ENCODE assay signal across 8 cellular contexts in genomic region chr1:43367904-43368645, GRCh38. TPM values are rescaled to one million over a fixed set of nuclear protein-coding genes. Genes with fewer than 3 reads are reported as not detected.
DNase-seq lines count a peak whose midpoint lies in the region; ATAC-seq and TF ChIP-seq lines count a peak whose summit lies in the region.

TSS of gene ELOVL1 (minus strand) at chr1:43368011. CDS start at chr1:43365609, 2,402 bp downstream.

- peak within 1 kb of the TSS; percentile 92 for H3K27ac ChIP-seq in HEK293 (ENCODE audit: extremely low read depth, low read depth, low read length)
- H3K27ac ChIP-seq in temporal lobe (ENCODE audit: low read depth, low read length) = peak within 1 kb of the TSS; percentile 92

- H3K4me3 ChIP-seq in HEK293 (ENCODE audit: low read depth, low read length) = peak within 1 kb of the TSS; percentile 53

- no peaks in the 10 kb centered on the region for H3K9me3 Mint-ChIP-seq in activated naive CD4-positive, alpha-beta T cell treated with anti-CD3 and anti-CD28 coated beads for 36 hours

- ATAC-seq in omental fat pad (ENCODE audit: low FRiP score) = peak; percentile 90

- POLR2A ChIA-PET in HEK293 (lab: Yijun Ruan, JAX) = interaction anchor here (0.8 to 2.7 kb wide), 10 partner anchors 10 to 79 kb away, joined by 3 to 34 read pairs (median 4); partner anchors contain the start of genes CDC20, MED8 and SZT2

- H3K36me3 Mint-ChIP-seq in activated naive CD4-positive, alpha-beta T cell treated with anti-CD3 and anti-CD28 coated beads for 36 hours (ENCODE audit: low read depth) = peaks cover 24% of the 10 kb centered on the region

- TF ChIP-seq CTCF in HEK293 (tag by site-specific recombination; IDR thresholded peaks at IDR 0.05) (peak; percentile 94), omental fat pad (IDR thresholded peaks at IDR 0.05) (no peak)

- peaks cover 8% of the 10 kb centered on the region; the same call in 1 of the 2 replicates for H3K4me1 ChIP-seq in HEK293 (ENCODE audit: control insufficient read depth, insufficient read depth, low read length)

- H3K27ac Mint-ChIP-seq in activated naive CD4-positive, alpha-beta T cell treated with anti-CD3 and anti-CD28 coated beads for 36 hours = peak within 1 kb of the TSS; percentile 87

- DNase-seq in GM04503 (ENCODE audit: low read depth) (peak; percentile 49), NAMALWA (ENCODE audit: low spot score) (peak; percentile 91), SK-MEL-5 (ENCODE audit: low read depth, low spot score) (peak; percentile 81), germinal center (ENCODE audit: low spot score) (peak; percentile 96), omental fat pad (ENCODE audit: low spot score) (peak; percentile 70)
- peak; percentile 91 for DNase-seq in activated naive CD4-positive, alpha-beta T cell treated with anti-CD3 and anti-CD28 coated beads for 36 hours

- CTCF ChIA-PET in HEK293 (lab: Yijun Ruan, JAX) = interaction anchor here (0.6 to 1.6 kb wide), 9 partner anchors 9 to 1510 kb away, joined by 3 to 8 read pairs (median 3); partner anchors contain the start of gene CDC20
- CTCF ChIA-PET in activated naive CD4-positive, alpha-beta T cell treated with anti-CD3 and anti-CD28 coated beads for 36 hours (lab: Charles Lee) = interaction anchor here (1.3 to 2.1 kb wide), 4 partner anchors 9 to 141 kb away, joined by 4 to 12 read pairs (median 5); partner anchors contain the start of gene CDC20

- in situ Hi-C loops in SK-MEL-5 (cut with HindIII; ENCODE audit: low pct_unique_long_range_greater_than_20kb, low sequenced_read_pairs) = no loop called here

- H3K9me3 ChIP-seq in HEK293 (ENCODE audit: control insufficient read depth, insufficient read depth, low read depth, low read length) = no peaks in the 10 kb centered on the region

- no peaks in the 10 kb centered on the region for H3K27me3 Mint-ChIP-seq in activated naive CD4-positive, alpha-beta T cell treated with anti-CD3 and anti-CD28 coated beads for 36 hours (ENCODE audit: low read depth)

- H3K4me1 Mint-ChIP-seq in activated naive CD4-positive, alpha-beta T cell treated with anti-CD3 and anti-CD28 coated beads for 36 hours (ENCODE audit: low read depth) = peaks cover 35% of the 10 kb centered on the region

- peaks cover 0 to 29% of the 10 kb centered on the region in 2 experiments; a peak in 1 of 3 replicates for H3K36me3 ChIP-seq in HEK293 (ENCODE audit: control insufficient read depth in 2 of 2, insufficient read depth in 1 of 2, low read length in 2 of 2)

- H3K4me3 Mint-ChIP-seq in activated naive CD4-positive, alpha-beta T cell treated with anti-CD3 and anti-CD28 coated beads for 36 hours = peak within 1 kb of the TSS; percentile 88

- intact Hi-C loops in activated naive CD4-positive, alpha-beta T cell treated with anti-CD3 and anti-CD28 coated beads for 36 hours (cut with micrococcal nuclease) = loop anchor here (1.0 to 10.0 kb wide), 5 partner anchors 10 to 577 kb away; partner anchors contain the start of genes CDC20, IPO13, MED8 and SLC2A1

TF ChIP-seq in HEK293, 187 proteins besides CTCF, POLR2A, EP300 and RAD21 (continues in another document):
- TF ChIP-seq ZNF274 (IDR thresholded peaks at IDR 0.05; ENCODE audit: low read length) (no peak), ZNF274 (tag by site-specific recombination; IDR thresholded peaks at IDR 0.05; ENCODE audit: borderline replicate concordance) (no peak), ZNF529 (tag by site-specific recombination; IDR thresholded peaks at IDR 0.05; ENCODE audit: insufficient replicate concordance) (no peak), ZNF19 (tag by site-specific recombination; IDR thresholded peaks at IDR 0.05; ENCODE audit: low read depth) (no peak), AEBP2 (tag by site-specific recombination; IDR thresholded peaks at IDR 0.05; ENCODE audit: borderline replicate concordance) (no peak), ZNF514 (tag by site-specific recombination; IDR thresholded peaks at IDR 0.05) (no peak), PRDM1 (tag by site-specific recombination; IDR thresholded peaks at IDR 0.05) (peak; percentile 95), HOXA7 (CRISPR knock-in tag; IDR thresholded peaks at IDR 0.05; ENCODE audit: borderline replicate concordance) (no peak), ZNF266 (tag by site-specific recombination; IDR thresholded peaks at IDR 0.05; ENCODE audit: low read depth) (no peak), ZBTB49 (tag by site-specific recombination; IDR thresholded peaks at IDR 0.05; ENCODE audit: low read depth) (no peak), ZNF302 (tag by site-specific recombination; IDR thresholded peaks at IDR 0.05; ENCODE audit: low read depth) (no peak), ZNF311 (tag by site-specific recombination; IDR thresholded peaks at IDR 0.05; ENCODE audit: borderline replicate concordance) (no peak), ZNF488 (tag by site-specific recombination; IDR thresholded peaks at IDR 0.05) (no peak), ZNF747 (tag by site-specific recombination; IDR thresholded peaks at IDR 0.05) (no peak), SP2 (tag by site-specific recombination; IDR thresholded peaks at IDR 0.05) (peak; percentile 33), ZNF423 (tag by site-specific recombination; IDR thresholded peaks at IDR 0.05) (0 out of 2 replicates have a peak, but pooled peaks have one; percentile 39), ZSCAN18 (tag by site-specific recombination; IDR thresholded peaks at IDR 0.05) (no peak), RBAK (tag by site-specific recombination; IDR thresholded peaks at IDR 0.05) (no peak)

RNA-seq across cellular contexts. Expression of gene ELOVL1, which starts in this region (rescaled TPM):
- 69.4 and 78.3 TPM in 2 replicates for total RNA-seq in SK-MEL-5 (2014; rRNA removed; shearing (Covaris generic))
- polyA plus RNA-seq in SK-MEL-5 (2015; cell fraction: cytosol; rRNA removed) = 99.1 and 101 TPM in 2 replicates
- 70.6 and 74.9 TPM in 2 replicates for polyA plus RNA-seq in SK-MEL-5 (2015; cell fraction: nucleus; rRNA removed)
- 10 to 100 TPM; 42.8 to 44.2 TPM for total RNA-seq in activated naive CD4-positive, alpha-beta T cell treated with anti-CD3 and anti-CD28 coated beads for 36 hours
- total RNA-seq in omental fat pad (100 to 1,000 TPM in 1 of 4 donors, 10 to 100 TPM in 3; 56.4 to 124 (median 78.2) TPM), temporal lobe (5.7 TPM)

Comparison
In these comparisons a context has a peak if more than half of its experiments do, and no peak if none do; other contexts are left out.
1. Peak in every context shown above with its lines: DNase-seq, ATAC-seq, H3K4me3 ChIP-seq and H3K27ac ChIP-seq.